12 cellular contexts compared by ENCODE assay signal in genomic region chr11:96329419-96329818, GRCh38. TPM values are rescaled to one million over a fixed set of nuclear protein-coding genes. Genes with fewer than 3 reads are reported as not detected.
A peak's percentile ranks its signal among the peaks of the same experiment; 100 is the strongest.
DNase-seq lines count a peak whose midpoint lies in the region; ATAC-seq and TF ChIP-seq lines count a peak whose summit lies in the region.
"Had no signal": no experiment of that assay in that cellular context is flagged by ENCODE, and none has a peak within 500 bp of the region (broad histone marks: within the 10 kb centered on the region; RNA-seq: fewer than 3 reads in every experiment).

No MANE protein-coding gene starts in this region.

- intact Hi-C loops in CD8-positive, alpha-beta T cell (cut with DNase I, micrococcal nuclease): loop anchor here in 1 of 2 experiments (2.0 to 5.0 kb wide), 3 partner anchors 13 to 47 kb away; partner anchors contain the start of gene MAML2

- no peak for ATAC-seq in CD8-positive, alpha-beta T cell
- ATAC-seq in activated naive CD8-positive, alpha-beta T cell treated with anti-CD3 and anti-CD28 coated beads, Interleukin-2, amount 10 ng/mL, durations not matched to agents 7 days and 5 days (ENCODE audit: low read depth): peak; percentile 64
- ATAC-seq: GM12878 had no signal

- H3K9me2 ChIP-seq in neural cell (ENCODE audit: insufficient read depth, low read length): no peaks in the 10 kb centered on the region
- no peaks in the 10 kb centered on the region for H3K9me2 ChIP-seq in Karpas-422 (replicated peaks; ENCODE audit: insufficient read depth, low read length)

- no peaks in the 10 kb centered on the region for H3K27me3 ChIP-seq in CD8-positive, alpha-beta T cell (ENCODE audit: insufficient read depth, low read length)
- no peaks in the 10 kb centered on the region for H3K27me3 ChIP-seq in neural cell (ENCODE audit: insufficient read depth, low read depth, low read length)
- peaks cover 5% of the 10 kb centered on the region; the same call in 1 of the 2 replicates for H3K27me3 ChIP-seq in Karpas-422 (ENCODE audit: low read length)

- H2AFZ ChIP-seq in neural cell (ENCODE audit: low read depth, low read length): no peak overlapping the region
- H2AFZ ChIP-seq in Karpas-422 (ENCODE audit: low read length): no peak overlapping the region

- peaks cover 80% of the 10 kb centered on the region for H3K4me1 Mint-ChIP-seq in CD8-positive, alpha-beta T cell (ENCODE audit: low read depth)
- peaks cover 37% of the 10 kb centered on the region for H3K4me1 Mint-ChIP-seq in activated naive CD8-positive, alpha-beta T cell treated with anti-CD3 and anti-CD28 coated beads, Interleukin-2, amount 10 ng/mL, durations not matched to agents 7 days and 5 days

- no peaks in the 10 kb centered on the region for H3F3A ChIP-seq in neural cell (ENCODE audit: insufficient read depth, low read length, poor library complexity, severe bottlenecking)

- no peaks in the 10 kb centered on the region for H3K79me2 ChIP-seq in neural cell (replicated peaks; ENCODE audit: insufficient read depth, low read length)
- no peaks in the 10 kb centered on the region for H3K79me2 ChIP-seq in Karpas-422 (ENCODE audit: low read length)

- H3K27me3 Mint-ChIP-seq in CD8-positive, alpha-beta T cell (ENCODE audit: low read depth): no peaks in the 10 kb centered on the region
- H3K27me3 Mint-ChIP-seq in activated naive CD8-positive, alpha-beta T cell treated with anti-CD3 and anti-CD28 coated beads, Interleukin-2, amount 10 ng/mL, durations not matched to agents 7 days and 5 days: no peaks in the 10 kb centered on the region
- H3K27me3 Mint-ChIP-seq: IgD-negative memory B cell had no signal

- no peaks in the 10 kb centered on the region for H3K9me3 ChIP-seq in CD8-positive, alpha-beta T cell (ENCODE audit: low read length)
- H3K9me3 ChIP-seq in neural cell (ENCODE audit: low read length) (no peaks in the 10 kb centered on the region), Karpas-422 (ENCODE audit: low read length) (no peaks in the 10 kb centered on the region)

- H3K4me3 Mint-ChIP-seq in CD8-positive, alpha-beta T cell: no peak overlapping the region
- peak overlapping the region; percentile 61 for H3K4me3 Mint-ChIP-seq in activated naive CD8-positive, alpha-beta T cell treated with anti-CD3 and anti-CD28 coated beads, Interleukin-2, amount 10 ng/mL, durations not matched to agents 7 days and 5 days

- H3K36me3 ChIP-seq in CD8-positive, alpha-beta T cell (ENCODE audit: insufficient read depth, low read length): no peaks in the 10 kb centered on the region
- H3K36me3 ChIP-seq in neural cell (ENCODE audit: insufficient read depth, low read length) (no peaks in the 10 kb centered on the region), Karpas-422 (ENCODE audit: insufficient read depth, low read length) (no peaks in the 10 kb centered on the region)

- no peak overlapping the region for H3K27ac ChIP-seq in CD8-positive, alpha-beta T cell (ENCODE audit: low read depth, low read length)
- H3K27ac ChIP-seq in neural cell (ENCODE audit: low read length): peak overlapping the region; percentile 69
- no peak overlapping the region for H3K27ac ChIP-seq in Karpas-422 (ENCODE audit: low read length)

- H3K36me3 Mint-ChIP-seq in CD8-positive, alpha-beta T cell: peaks cover 50% of the 10 kb centered on the region
- peaks cover 31% of the 10 kb centered on the region for H3K36me3 Mint-ChIP-seq in activated naive CD8-positive, alpha-beta T cell treated with anti-CD3 and anti-CD28 coated beads, Interleukin-2, amount 10 ng/mL, durations not matched to agents 7 days and 5 days

- H3K9me3 Mint-ChIP-seq in CD8-positive, alpha-beta T cell: no peaks in the 10 kb centered on the region
- no peaks in the 10 kb centered on the region for H3K9me3 Mint-ChIP-seq in activated naive CD8-positive, alpha-beta T cell treated with anti-CD3 and anti-CD28 coated beads, Interleukin-2, amount 10 ng/mL, durations not matched to agents 7 days and 5 days
- H3K9me3 Mint-ChIP-seq: IgD-negative memory B cell had no signal

- DNase-seq in CD8-positive, alpha-beta T cell: no peak
- DNase-seq in NCI-H69 (lab: John Stamatoyannopoulos, UW) (peak; percentile 36), NOMO-1 treated with dmso at 0.1 percent for 144 hours (lab: John Stamatoyannopoulos, UW; ENCODE audit: unreplicated experiment) (no peak), Karpas-422 (no peak), COR-L47 (lab: John Stamatoyannopoulos, UW) (no peak), cerebellar cortex (ENCODE audit: low spot score) (no peak)
- no peak for DNase-seq in activated naive CD8-positive, alpha-beta T cell treated with anti-CD3 and anti-CD28 coated beads, Interleukin-2, amount 10 ng/mL, durations not matched to agents 7 days and 5 days
- DNase-seq: NCI-H1694 treated with DMSO at 0.1 percent for 48 hours; stimulated activated CD4-positive, alpha-beta T cell treated with anti-CD3 and anti-CD28 coated beads, Interleukin-15, amount 100 ng/mL, for 24 hours had no signal

- TF ChIP-seq RAD21 in neural cell (conservative IDR thresholded peaks at IDR 0.05): no peak

- H3K4me1 ChIP-seq in CD8-positive, alpha-beta T cell (ENCODE audit: insufficient read depth, low read length): peaks cover 65% of the 10 kb centered on the region
- H3K4me1 ChIP-seq in Karpas-422 (ENCODE audit: low read length): peaks cover 3% of the 10 kb centered on the region

- CTCF ChIA-PET in CD8-positive, alpha-beta T cell (lab: Charles Lee): no interaction called here

- H3K4me2 ChIP-seq in neural cell (ENCODE audit: low read length): peak overlapping the region; percentile 63
- no peak overlapping the region for H3K4me2 ChIP-seq in Karpas-422 (ENCODE audit: low read depth, low read length, poor library complexity, severe bottlenecking)

- POLR2A ChIA-PET in CD8-positive, alpha-beta T cell (lab: Charles Lee): interaction anchor here (1.4 kb wide), 1 partner anchor 11 kb away, joined by 4 read pairs; no protein-coding TSS in a partner anchor
- POLR2A ChIA-PET in activated naive CD8-positive, alpha-beta T cell treated with anti-CD3 and anti-CD28 coated beads, Interleukin-2, amount 10 ng/mL, durations not matched to agents 7 days and 5 days (lab: Charles Lee): interaction anchor here (0.9 to 1.1 kb wide), 2 partner anchors 11 kb away, joined by 4 read pairs; no protein-coding TSS in a partner anchor

- H4K20me1 ChIP-seq in neural cell (ENCODE audit: insufficient read depth): no peaks in the 10 kb centered on the region
- no peaks in the 10 kb centered on the region for H4K20me1 ChIP-seq in Karpas-422 (ENCODE audit: insufficient read depth, low read depth, low read length)

- H3K9ac ChIP-seq in neural cell (ENCODE audit: low read length) (peak overlapping the region; percentile 20), Karpas-422 (ENCODE audit: low read length) (no peak overlapping the region)

- H3K27ac Mint-ChIP-seq in CD8-positive, alpha-beta T cell: peak overlapping the region; percentile 70
- peak overlapping the region; percentile 56 for H3K27ac Mint-ChIP-seq in activated naive CD8-positive, alpha-beta T cell treated with anti-CD3 and anti-CD28 coated beads, Interleukin-2, amount 10 ng/mL, durations not matched to agents 7 days and 5 days
- H3K27ac Mint-ChIP-seq: IgD-negative memory B cell had no signal

- H3K4me3 ChIP-seq in CD8-positive, alpha-beta T cell (ENCODE audit: low read depth, low read length): no peak overlapping the region
- H3K4me3 ChIP-seq in neural cell (ENCODE audit: low read length): peak overlapping the region; percentile 34
- H3K4me3 ChIP-seq in Karpas-422 (ENCODE audit: low read length): no peak overlapping the region
- H3K4me3 ChIP-seq: GM12878 had no signal

- no peak for TF ChIP-seq EP300 in neural cell (conservative IDR thresholded peaks at IDR 0.05; ENCODE audit: poor library complexity, severe bottlenecking)

- TF ChIP-seq CTCF in CD8-positive, alpha-beta T cell (IDR thresholded peaks at IDR 0.05): no peak
- no peak for TF ChIP-seq CTCF in neural cell (IDR thresholded peaks at IDR 0.05; ENCODE audit: poor library complexity, severe bottlenecking)

TF ChIP-seq in neural cell, 6 proteins besides CTCF, POLR2A, EP300 and RAD21:
- TF ChIP-seq POLR2AphosphoS5 (IDR thresholded peaks at IDR 0.05) (no peak), EZH2 (IDR thresholded peaks at IDR 0.05; ENCODE audit: borderline replicate concordance, insufficient read depth, low read length, poor library complexity, severe bottlenecking) (no peak), REST (IDR thresholded peaks at IDR 0.05; ENCODE audit: borderline replicate concordance) (no peak), SMC3 (conservative IDR thresholded peaks at IDR 0.05; ENCODE audit: poor library complexity) (no peak), TAF1 (IDR thresholded peaks at IDR 0.05; ENCODE audit: low read depth) (no peak), MXI1 (conservative IDR thresholded peaks at IDR 0.05; ENCODE audit: poor library complexity, severe bottlenecking) (no peak)
TF ChIP-seq in neural cell: peak in this region for 0.

RNA-seq across cellular contexts. Expression of gene MAML2, which starts 13.6 kb away (rescaled TPM):
- total RNA-seq in CD8-positive, alpha-beta T cell: 10 to 100 TPM; 41.2 to 42.3 TPM
- 10 to 100 TPM; 18.6 to 20.5 TPM for total RNA-seq in activated naive CD8-positive, alpha-beta T cell treated with anti-CD3 and anti-CD28 coated beads, Interleukin-2, amount 10 ng/mL, durations not matched to agents 7 days and 5 days
- polyA plus RNA-seq in neural cell: 3.1 and 3.6 TPM in 2 replicates
- polyA minus RNA-seq in neural cell: 16.1 and 23.0 TPM in 2 replicates
- 0.11 and 0.18 TPM in 2 replicates for total RNA-seq in Karpas-422 (2014; rRNA removed; shearing (Covaris generic); ENCODE audit: low replicate concordance)

Comparison
In these comparisons a context has a peak if more than half of its experiments do, and no peak if none do; other contexts are left out.
1. RNA of gene MAML2, which starts 13.6 kb away (total RNA-seq): 41.2 to 42.3 TPM in CD8-positive, alpha-beta T cell and 18.6 to 20.5 TPM in activated naive CD8-positive, alpha-beta T cell treated with anti-CD3 and anti-CD28 coated beads, Interleukin-2, amount 10 ng/mL, durations not matched to agents 7 days and 5 days; 0.11 to 0.18 TPM in Karpas-422; every median in the first group is over 10 times any median in the second.